Comparison of ENCODE assay signal across 8 cellular contexts in genomic region chr16:11797957-11798299, GRCh38. TPM values are rescaled to one million over a fixed set of nuclear protein-coding genes. Genes with fewer than 3 reads are reported as not detected.
DNase-seq lines count a peak whose midpoint lies in the region; ATAC-seq lines count a peak whose summit lies in the region.

No MANE protein-coding gene starts in this region.

- H3K4me1 ChIP-seq in BLaER1 treated with 17β-estradiol and CSF1 and Interleukin-3, amounts not matched to agents 10 nM and 100 nM = peaks cover 62 to 71% (median 66%) of the 10 kb centered on the region in 10 experiments
- H3K4me1 ChIP-seq in right cardiac atrium (ENCODE audit: control insufficient read depth, insufficient read depth, low read length) = peaks cover 12% of the 10 kb centered on the region

- 4% methylated on average over 7 of the region's 7 CpGs for WGBS in right cardiac atrium

- peaks cover 73% of the 10 kb centered on the region for H3K4me1 Mint-ChIP-seq in activated naive CD4-positive, alpha-beta T cell treated with anti-CD3 and anti-CD28 coated beads, Interleukin-2, amount 10 ng/mL, durations not matched to agents 7 days and 5 days

- H3K4me3 Mint-ChIP-seq in activated naive CD4-positive, alpha-beta T cell treated with anti-CD3 and anti-CD28 coated beads, Interleukin-2, amount 10 ng/mL, durations not matched to agents 7 days and 5 days = peak overlapping the region; percentile 80

- peak overlapping the region; percentile 71 to 96 (median 92) for H3K4me3 ChIP-seq in BLaER1 treated with 17β-estradiol and CSF1 and Interleukin-3, amounts not matched to agents 10 nM and 100 nM
- H3K4me3 ChIP-seq in right cardiac atrium (ENCODE audit: low read length) (peak overlapping the region; percentile 73), skeletal muscle cell (ENCODE audit: low read depth, low read length) (peak overlapping the region; percentile 80)

- no peaks in the 10 kb centered on the region for H3K9me3 Mint-ChIP-seq in activated naive CD4-positive, alpha-beta T cell treated with anti-CD3 and anti-CD28 coated beads, Interleukin-2, amount 10 ng/mL, durations not matched to agents 7 days and 5 days

- H3K36me3 ChIP-seq in BLaER1 treated with 17β-estradiol and CSF1 and Interleukin-3, amounts not matched to agents 10 nM and 100 nM = peaks cover 4 to 28% (median 22%) of the 10 kb centered on the region in 11 experiments; a peak in 17 of 22 replicates

- no peaks in the 10 kb centered on the region for H3K9me3 ChIP-seq in BLaER1 treated with 17β-estradiol and CSF1 and Interleukin-3, amounts not matched to agents 10 nM and 100 nM (replicated peaks in 1 of 11)
- H3K9me3 ChIP-seq in right cardiac atrium (ENCODE audit: control insufficient read depth, low read length) = no peaks in the 10 kb centered on the region

- H3K27ac ChIP-seq in BLaER1 treated with 17β-estradiol and CSF1 and Interleukin-3, amounts not matched to agents 10 nM and 100 nM = peak overlapping the region; percentile 84 to 96 (median 93)
- H3K27ac ChIP-seq in right cardiac atrium (ENCODE audit: low read length) = peak overlapping the region; percentile 97

- no peaks in the 10 kb centered on the region for H3K27me3 ChIP-seq in BLaER1 treated with 17β-estradiol and CSF1 and Interleukin-3, amounts not matched to agents 10 nM and 100 nM
- H3K27me3 ChIP-seq in right cardiac atrium (ENCODE audit: control insufficient read depth, insufficient read depth) = no peaks in the 10 kb centered on the region

- H3K36me3 Mint-ChIP-seq in activated naive CD4-positive, alpha-beta T cell treated with anti-CD3 and anti-CD28 coated beads, Interleukin-2, amount 10 ng/mL, durations not matched to agents 7 days and 5 days = peaks cover 29% of the 10 kb centered on the region

- intact Hi-C loops in right cardiac atrium (cut with DNase I) = loop anchor here in 2 of 4 donors (5.0 kb wide), 1 partner anchor 56 kb away; the partner anchor contains the start of gene TXNDC11 (in 2 of the 2)

- CTCF ChIA-PET in activated naive CD4-positive, alpha-beta T cell treated with anti-CD3 and anti-CD28 coated beads, Interleukin-2, amount 10 ng/mL, durations not matched to agents 7 days and 5 days (lab: Charles Lee) = interaction anchor here (0.8 to 2.6 kb wide), 9 partner anchors 9 to 813 kb away, joined by 3 to 17 read pairs (median 3); no protein-coding TSS in a partner anchor

- no peak for DNase-seq in activated naive CD4-positive, alpha-beta T cell treated with anti-CD3 and anti-CD28 coated beads, Interleukin-2, amount 10 ng/mL, durations not matched to agents 7 days and 5 days
- DNase-seq in right cardiac atrium = peak in 1 of 3 donors; percentile 23
- DNase-seq in skeletal muscle cell (ENCODE audit: low read depth) = no peak

- peak overlapping the region; percentile 91 to 96 (median 95) for H3K9ac ChIP-seq in BLaER1 treated with 17β-estradiol and CSF1 and Interleukin-3, amounts not matched to agents 10 nM and 100 nM

- H3K27ac Mint-ChIP-seq in activated naive CD4-positive, alpha-beta T cell treated with anti-CD3 and anti-CD28 coated beads, Interleukin-2, amount 10 ng/mL, durations not matched to agents 7 days and 5 days = peak overlapping the region; percentile 97

- peaks cover 11 to 35% (median 32%) of the 10 kb centered on the region in 11 experiments for H4K20me1 ChIP-seq in BLaER1 treated with 17β-estradiol and CSF1 and Interleukin-3, amounts not matched to agents 10 nM and 100 nM

- peak overlapping the region; percentile 88 to 99 (median 95) for H3K4me2 ChIP-seq in BLaER1 treated with 17β-estradiol and CSF1 and Interleukin-3, amounts not matched to agents 10 nM and 100 nM

- no peaks in the 10 kb centered on the region for H3K27me3 Mint-ChIP-seq in activated naive CD4-positive, alpha-beta T cell treated with anti-CD3 and anti-CD28 coated beads, Interleukin-2, amount 10 ng/mL, durations not matched to agents 7 days and 5 days

- ATAC-seq in HG03108 (IDR thresholded peaks at IDR 0.05; ENCODE audit: unreplicated experiment) = peak; percentile 7
- peak in 1 of 2 donors; percentile 5 for ATAC-seq in right cardiac atrium
- no peak for ATAC-seq in HG03097 (IDR thresholded peaks at IDR 0.05; ENCODE audit: low FRiP score, unreplicated experiment)
- no peak for ATAC-seq in HG02852 (IDR thresholded peaks at IDR 0.05; ENCODE audit: unreplicated experiment)
- ATAC-seq in HG03196 (IDR thresholded peaks at IDR 0.05; ENCODE audit: unreplicated experiment) = no peak

RNA-seq across cellular contexts. Expression of gene ZC3H7A, which starts 0.9 kb away (rescaled TPM):
- 10 to 100 TPM; 29.2 to 32.2 (median 31.0) TPM for total RNA-seq in right cardiac atrium
- polyA plus RNA-seq in right cardiac atrium = 18.7 TPM

RNA-seq across cellular contexts. Expression of gene RSL1D1, which starts 53.4 kb away (rescaled TPM):
- total RNA-seq in right cardiac atrium = 100 to 1,000 TPM; 103 to 114 (median 109) TPM
- 46.8 TPM for polyA plus RNA-seq in right cardiac atrium

RNA-seq across cellular contexts. Expression of gene TXNDC11, which starts 55.3 kb away (rescaled TPM):
- total RNA-seq in right cardiac atrium = 10 to 100 TPM; 22.0 to 29.4 (median 23.9) TPM
- 25.8 TPM for polyA plus RNA-seq in right cardiac atrium
